In the genomic region with DNA sequence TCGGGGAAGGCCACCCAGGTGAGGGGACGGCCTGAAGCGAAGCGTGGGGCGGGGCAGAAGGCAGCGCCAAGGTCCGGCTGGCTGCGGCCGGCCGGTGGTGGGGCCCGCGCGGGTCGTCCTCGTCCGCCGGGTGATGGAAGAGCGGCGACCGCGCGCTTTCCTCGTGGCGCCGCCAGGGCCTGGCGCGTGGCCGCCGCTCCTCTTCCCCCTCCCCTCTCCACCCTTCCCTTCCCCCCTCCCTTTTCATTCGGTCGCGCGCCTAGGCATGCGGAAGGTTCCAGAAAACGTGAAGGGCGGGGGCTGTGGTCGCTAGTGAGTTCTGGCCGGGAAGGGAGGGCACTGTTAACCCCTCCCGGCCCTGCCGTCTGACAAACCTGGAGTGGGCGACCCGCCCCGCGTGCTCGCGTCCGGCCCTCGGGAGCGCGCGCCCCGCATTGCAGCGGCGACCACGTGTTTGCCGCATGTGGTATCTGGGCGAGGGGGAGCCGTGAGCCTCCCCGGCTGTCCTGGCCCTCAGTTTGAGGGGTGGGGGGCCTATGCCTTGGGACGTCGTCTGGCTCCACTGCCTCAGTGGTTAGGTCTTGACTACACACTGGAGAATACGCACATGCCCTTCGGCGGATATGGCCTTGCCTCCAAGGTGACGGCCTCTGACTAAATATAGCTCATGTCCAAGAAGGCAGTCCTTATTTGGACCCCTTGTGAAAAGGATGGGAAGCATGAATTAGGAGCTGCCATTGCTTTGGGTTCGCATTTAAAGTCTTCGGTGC, we compare ENCODE assay signal across 8 cellular contexts. TPM values are rescaled to one million over a fixed set of nuclear protein-coding genes. Genes with fewer than 3 reads are reported as not detected.
DNase-seq lines count a peak whose midpoint lies in the region; ATAC-seq, FAIRE-seq and TF ChIP-seq lines count a peak whose summit lies in the region.

No MANE protein-coding gene starts in this region.

- POLR2A ChIA-PET in activated B cell treated with CpG ODN at 0.5 μM for 24 hours (lab: Charles Lee): interaction anchor here (0.6 to 8.1 kb wide), 50 partner anchors 9 to 1073 kb away, joined by 3 to 137 read pairs (median 5); partner anchors contain the start of genes C2orf68, CAPG, ELMOD3 and GGCX

- no peaks in the 10 kb centered on the region for H3K9me3 Mint-ChIP-seq in activated B cell treated with CpG ODN at 0.5 μM for 24 hours

- H3K27me3 ChIP-seq in kidney epithelial cell (ENCODE audit: control insufficient read depth, insufficient read depth, low read length): no peaks in the 10 kb centered on the region

- CTCF ChIA-PET in activated B cell treated with CpG ODN at 0.5 μM for 24 hours (lab: Charles Lee): interaction anchor here (0.8 to 6.0 kb wide), 7 partner anchors 9 to 148 kb away, joined by 3 to 52 read pairs (median 4); no protein-coding TSS in a partner anchor

- peak overlapping the region; percentile 96 for H3K4me3 Mint-ChIP-seq in activated B cell treated with CpG ODN at 0.5 μM for 24 hours

- FAIRE-seq in D721Med (lab: Jason Lieb, UNC): no peak

- ATAC-seq in GM21786 (IDR thresholded peaks at IDR 0.05; ENCODE audit: unreplicated experiment) (peak; percentile 18), activated B cell treated with CpG ODN at 0.5 μM for 24 hours (ENCODE audit: low read depth) (peak; percentile 43)

- H3K27ac Mint-ChIP-seq in activated B cell treated with CpG ODN at 0.5 μM for 24 hours: peak overlapping the region; percentile 99

- peak overlapping the region; percentile 74 for H3K4me3 ChIP-seq in LNCaP clone FGC (ENCODE audit: low read depth, low read length)
- H3K4me3 ChIP-seq in kidney epithelial cell (ENCODE audit: low read depth, low read length): peak overlapping the region; percentile 100

- DNase-seq in GDM1 (lab: John Stamatoyannopoulos, UW): peak; percentile 53
- no peak for DNase-seq in LNCaP clone FGC (ENCODE audit: low read depth)
- DNase-seq in activated B cell treated with CpG ODN at 0.5 μM for 24 hours: peak; percentile 72
- DNase-seq in central memory CD4-positive, alpha-beta T cell: peak; percentile 61
- DNase-seq in kidney epithelial cell (ENCODE audit: low read depth): no peak
- DNase-seq in stimulated activated CD4-positive, alpha-beta T cell treated with anti-CD3 and anti-CD28 coated beads, Interleukin-15, amount 100 ng/mL, for 48 hours (ENCODE audit: low read depth in 2 of 2): peak; percentile 60 to 62
- DNase-seq in D721Med (ENCODE audit: insufficient read length, low spot score): no peak

- H3K4me1 Mint-ChIP-seq in activated B cell treated with CpG ODN at 0.5 μM for 24 hours: peaks cover 42% of the 10 kb centered on the region

- H3K27me3 Mint-ChIP-seq in activated B cell treated with CpG ODN at 0.5 μM for 24 hours: no peaks in the 10 kb centered on the region

- TF ChIP-seq CTCF in LNCaP clone FGC (IDR thresholded peaks at IDR 0.05; ENCODE audit: control insufficient read depth, extremely low read depth, insufficient read depth): no peak
- TF ChIP-seq CTCF in activated B cell treated with CpG ODN at 0.5 μM for 24 hours (IDR thresholded peaks at IDR 0.05): no peak
- no peak for TF ChIP-seq CTCF in kidney epithelial cell (IDR thresholded peaks at IDR 0.05; ENCODE audit: insufficient read depth, low read length, poor library complexity, severe bottlenecking)
- TF ChIP-seq CTCF in D721Med (IDR thresholded peaks at IDR 0.05; ENCODE audit: insufficient read depth, missing control alignments): no peak

- peaks cover 7% of the 10 kb centered on the region for H3K36me3 ChIP-seq in kidney epithelial cell (ENCODE audit: control insufficient read depth, insufficient read depth, low read length)

- intact Hi-C loops in activated B cell treated with CpG ODN at 0.5 μM for 24 hours (cut with micrococcal nuclease): loop anchor here (1.0 to 5.0 kb wide), 10 partner anchors 13 to 901 kb away; partner anchors contain the start of genes ELMOD3, GGCX, KDM3A and RETSAT

- peaks cover 59% of the 10 kb centered on the region for H3K36me3 Mint-ChIP-seq in activated B cell treated with CpG ODN at 0.5 μM for 24 hours (ENCODE audit: low read depth)

RNA-seq across cellular contexts. Expression of gene MAT2A, which starts 0.6 kb away (rescaled TPM):
- 228 and 265 TPM in 2 replicates for total RNA-seq in activated B cell treated with CpG ODN at 0.5 μM for 24 hours
- 147 and 160 TPM in 2 replicates for total RNA-seq in kidney epithelial cell

RNA-seq across cellular contexts. Expression of gene GGCX, which starts 21.7 kb away (rescaled TPM):
- total RNA-seq in activated B cell treated with CpG ODN at 0.5 μM for 24 hours (30.0 and 30.7 TPM in 2 replicates), kidney epithelial cell (25.7 and 37.0 TPM in 2 replicates)

RNA-seq across cellular contexts. Expression of gene VAMP8, which starts 37.8 kb away (rescaled TPM):
- total RNA-seq in activated B cell treated with CpG ODN at 0.5 μM for 24 hours: 128 and 145 TPM in 2 replicates
- total RNA-seq in kidney epithelial cell: 42.3 and 53.5 TPM in 2 replicates

RNA-seq across cellular contexts. Expression of gene VAMP5, which starts 44.7 kb away (rescaled TPM):
- total RNA-seq in activated B cell treated with CpG ODN at 0.5 μM for 24 hours (8.8 and 11.4 TPM in 2 replicates), kidney epithelial cell (16.5 and 28.5 TPM in 2 replicates)

RNA-seq across cellular contexts. Expression of gene RNF181, which starts 56.0 kb away (rescaled TPM):
- total RNA-seq in activated B cell treated with CpG ODN at 0.5 μM for 24 hours (104 and 108 TPM in 2 replicates), kidney epithelial cell (220 and 271 TPM in 2 replicates)

Comparison
In these comparisons a context has a peak if more than half of its experiments do, and no peak if none do; other contexts are left out.
1. DNase-seq: peak in GDM1 (single experiment), activated B cell treated with CpG ODN at 0.5 μM for 24 hours (single experiment), central memory CD4-positive, alpha-beta T cell (single experiment) and stimulated activated CD4-positive, alpha-beta T cell treated with anti-CD3 and anti-CD28 coated beads, Interleukin-15, amount 100 ng/mL, for 48 hours (2 of 2); none in LNCaP clone FGC (single experiment), kidney epithelial cell (single experiment) and D721Med (single experiment).